Comparison of ENCODE assay signal across 1 cellular context in genomic region chr7:73433924-73434700, GRCh38.
A peak's percentile ranks its signal among the peaks of the same experiment; 100 is the strongest.
TF ChIP-seq lines count a peak whose summit lies in the region.

No MANE protein-coding gene starts in this region.

TF ChIP-seq in WTC11, 78 proteins besides CTCF, POLR2A, EP300 and RAD21 (continued from another document):
- TF ChIP-seq, protein P1, sequence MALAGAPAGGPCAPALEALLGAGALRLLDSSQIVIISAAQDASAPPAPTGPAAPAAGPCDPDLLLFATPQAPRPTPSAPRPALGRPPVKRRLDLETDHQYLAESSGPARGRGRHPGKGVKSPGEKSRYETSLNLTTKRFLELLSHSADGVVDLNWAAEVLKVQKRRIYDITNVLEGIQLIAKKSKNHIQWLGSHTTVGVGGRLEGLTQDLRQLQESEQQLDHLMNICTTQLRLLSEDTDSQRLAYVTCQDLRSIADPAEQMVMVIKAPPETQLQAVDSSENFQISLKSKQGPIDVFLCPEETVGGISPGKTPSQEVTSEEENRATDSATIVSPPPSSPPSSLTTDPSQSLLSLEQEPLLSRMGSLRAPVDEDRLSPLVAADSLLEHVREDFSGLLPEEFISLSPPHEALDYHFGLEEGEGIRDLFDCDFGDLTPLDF (CRISPR knock-in tag; IDR thresholded peaks at IDR 0.05) = peak; percentile 97
- TF ChIP-seq SP1 (CRISPR knock-in tag; conservative IDR thresholded peaks at IDR 0.05) = no peak
- TF ChIP-seq, protein P2, sequence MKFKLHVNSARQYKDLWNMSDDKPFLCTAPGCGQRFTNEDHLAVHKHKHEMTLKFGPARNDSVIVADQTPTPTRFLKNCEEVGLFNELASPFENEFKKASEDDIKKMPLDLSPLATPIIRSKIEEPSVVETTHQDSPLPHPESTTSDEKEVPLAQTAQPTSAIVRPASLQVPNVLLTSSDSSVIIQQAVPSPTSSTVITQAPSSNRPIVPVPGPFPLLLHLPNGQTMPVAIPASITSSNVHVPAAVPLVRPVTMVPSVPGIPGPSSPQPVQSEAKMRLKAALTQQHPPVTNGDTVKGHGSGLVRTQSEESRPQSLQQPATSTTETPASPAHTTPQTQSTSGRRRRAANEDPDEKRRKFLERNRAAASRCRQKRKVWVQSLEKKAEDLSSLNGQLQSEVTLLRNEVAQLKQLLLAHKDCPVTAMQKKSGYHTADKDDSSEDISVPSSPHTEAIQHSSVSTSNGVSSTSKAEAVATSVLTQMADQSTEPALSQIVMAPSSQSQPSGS (CRISPR knock-in tag; IDR thresholded peaks at IDR 0.05; ENCODE audit: borderline replicate concordance, low read depth) = peak; percentile 89
- TF ChIP-seq ZNF121 (CRISPR knock-in tag; IDR thresholded peaks at IDR 0.05) = peak; percentile 87
- peak; percentile 92 for TF ChIP-seq CREB1 (CRISPR knock-in tag; IDR thresholded peaks at IDR 0.05)
- peak; percentile 99 for TF ChIP-seq FOXP1 (CRISPR knock-in tag; IDR thresholded peaks at IDR 0.05; ENCODE audit: borderline replicate concordance)
- no peak for TF ChIP-seq AR (CRISPR knock-in tag; IDR thresholded peaks at IDR 0.05)
- TF ChIP-seq GRHL2 (CRISPR knock-in tag; IDR thresholded peaks at IDR 0.05; ENCODE audit: insufficient replicate concordance, severe bottlenecking) = no peak
- TF ChIP-seq SMAD4 (CRISPR knock-in tag; IDR thresholded peaks at IDR 0.05) = peak; percentile 96
- TF ChIP-seq STAT6 (CRISPR knock-in tag; conservative IDR thresholded peaks at IDR 0.05; ENCODE audit: low read depth) = 0 out of 2 replicates have a peak, but pooled peaks have one; percentile 86
- peak; percentile 99 for TF ChIP-seq TEAD1 (CRISPR knock-in tag; IDR thresholded peaks at IDR 0.05)
- TF ChIP-seq, protein P3, sequence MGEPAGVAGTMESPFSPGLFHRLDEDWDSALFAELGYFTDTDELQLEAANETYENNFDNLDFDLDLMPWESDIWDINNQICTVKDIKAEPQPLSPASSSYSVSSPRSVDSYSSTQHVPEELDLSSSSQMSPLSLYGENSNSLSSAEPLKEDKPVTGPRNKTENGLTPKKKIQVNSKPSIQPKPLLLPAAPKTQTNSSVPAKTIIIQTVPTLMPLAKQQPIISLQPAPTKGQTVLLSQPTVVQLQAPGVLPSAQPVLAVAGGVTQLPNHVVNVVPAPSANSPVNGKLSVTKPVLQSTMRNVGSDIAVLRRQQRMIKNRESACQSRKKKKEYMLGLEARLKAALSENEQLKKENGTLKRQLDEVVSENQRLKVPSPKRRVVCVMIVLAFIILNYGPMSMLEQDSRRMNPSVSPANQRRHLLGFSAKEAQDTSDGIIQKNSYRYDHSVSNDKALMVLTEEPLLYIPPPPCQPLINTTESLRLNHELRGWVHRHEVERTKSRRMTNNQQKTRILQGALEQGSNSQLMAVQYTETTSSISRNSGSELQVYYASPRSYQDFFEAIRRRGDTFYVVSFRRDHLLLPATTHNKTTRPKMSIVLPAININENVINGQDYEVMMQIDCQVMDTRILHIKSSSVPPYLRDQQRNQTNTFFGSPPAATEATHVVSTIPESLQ (CRISPR knock-in tag; IDR thresholded peaks at IDR 0.05) = no peak
- peak; percentile 89; the same call in 1 of the 2 replicates for TF ChIP-seq NR3C1 (CRISPR knock-in tag; conservative IDR thresholded peaks at IDR 0.05; ENCODE audit: low read depth)
- TF ChIP-seq, protein P4, sequence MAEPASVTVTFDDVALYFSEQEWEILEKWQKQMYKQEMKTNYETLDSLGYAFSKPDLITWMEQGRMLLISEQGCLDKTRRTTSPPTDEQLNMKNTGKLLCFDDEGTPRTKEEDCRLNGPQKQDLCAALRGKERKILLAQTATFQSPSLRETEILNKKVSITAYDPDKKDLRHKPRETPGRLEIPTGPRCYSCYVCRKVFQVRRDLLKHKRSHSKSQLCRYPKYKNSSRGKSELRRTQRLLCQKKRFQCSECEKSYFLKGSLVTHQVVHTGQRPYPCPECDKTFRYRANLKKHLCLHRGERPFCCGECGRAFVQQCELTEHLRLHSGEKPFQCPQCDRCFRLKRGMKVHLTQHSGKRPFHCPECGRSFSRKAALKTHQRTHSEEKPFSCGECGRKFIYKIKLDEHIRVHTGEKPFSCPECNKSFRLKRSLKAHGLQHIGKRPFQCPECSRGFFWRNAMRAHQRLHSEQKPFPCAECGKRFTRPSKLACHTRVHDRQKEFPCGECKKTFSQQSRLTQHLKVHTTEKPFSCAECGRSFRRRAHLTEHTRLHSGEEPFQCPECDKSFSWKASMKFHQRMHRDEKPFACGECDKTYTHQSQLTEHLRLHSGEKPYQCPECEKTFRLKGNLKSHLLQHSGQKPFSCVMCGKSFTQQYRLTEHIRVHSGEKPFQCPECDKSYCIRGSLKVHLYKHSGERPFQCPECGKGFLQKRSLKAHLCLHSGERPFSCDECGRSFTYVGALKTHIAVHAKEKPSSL (CRISPR knock-in tag; conservative IDR thresholded peaks at IDR 0.05) = no peak
- TF ChIP-seq ZNF232 (CRISPR knock-in tag; IDR thresholded peaks at IDR 0.05) = peak; percentile 97
- peak; percentile 89 for TF ChIP-seq ETV6 (CRISPR knock-in tag; IDR thresholded peaks at IDR 0.05)
- TF ChIP-seq NR1H2 (CRISPR knock-in tag; IDR thresholded peaks at IDR 0.05) = peak; percentile 88
- no peak for TF ChIP-seq SOX15 (CRISPR knock-in tag; IDR thresholded peaks at IDR 0.05)
- TF ChIP-seq ARID4B (CRISPR knock-in tag; IDR thresholded peaks at IDR 0.05; ENCODE audit: borderline replicate concordance) = peak; percentile 99
- peak; percentile 88 for TF ChIP-seq ATF3 (CRISPR knock-in tag; conservative IDR thresholded peaks at IDR 0.05)
- TF ChIP-seq ZNF263 (CRISPR knock-in tag; IDR thresholded peaks at IDR 0.05; ENCODE audit: low read depth) = peak; percentile 78
- TF ChIP-seq IRF2 (CRISPR knock-in tag; IDR thresholded peaks at IDR 0.05; ENCODE audit: borderline replicate concordance, low read depth) = peak; percentile 92
- TF ChIP-seq OVOL2 (CRISPR knock-in tag; IDR thresholded peaks at IDR 0.05; ENCODE audit: borderline replicate concordance) = no peak
- TF ChIP-seq ZNF671 (CRISPR knock-in tag; IDR thresholded peaks at IDR 0.05) = no peak
- TF ChIP-seq NR2C2 (CRISPR knock-in tag; IDR thresholded peaks at IDR 0.05) = peak; percentile 83
- TF ChIP-seq, protein P5, sequence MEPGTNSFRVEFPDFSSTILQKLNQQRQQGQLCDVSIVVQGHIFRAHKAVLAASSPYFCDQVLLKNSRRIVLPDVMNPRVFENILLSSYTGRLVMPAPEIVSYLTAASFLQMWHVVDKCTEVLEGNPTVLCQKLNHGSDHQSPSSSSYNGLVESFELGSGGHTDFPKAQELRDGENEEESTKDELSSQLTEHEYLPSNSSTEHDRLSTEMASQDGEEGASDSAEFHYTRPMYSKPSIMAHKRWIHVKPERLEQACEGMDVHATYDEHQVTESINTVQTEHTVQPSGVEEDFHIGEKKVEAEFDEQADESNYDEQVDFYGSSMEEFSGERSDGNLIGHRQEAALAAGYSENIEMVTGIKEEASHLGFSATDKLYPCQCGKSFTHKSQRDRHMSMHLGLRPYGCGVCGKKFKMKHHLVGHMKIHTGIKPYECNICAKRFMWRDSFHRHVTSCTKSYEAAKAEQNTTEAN (CRISPR knock-in tag; IDR thresholded peaks at IDR 0.05) = peak; percentile 95
TF ChIP-seq in WTC11: peak in this region for 50.
